Comparison of ENCODE assay signal across 15 cellular contexts in genomic region chr13:50467156-50467814, GRCh38.
"Had no signal": no experiment of that assay in that cellular context is flagged by ENCODE, and none has a peak within 500 bp of the region (broad histone marks: within the 10 kb centered on the region; RNA-seq: fewer than 3 reads in every experiment).

No MANE protein-coding gene starts in this region.

- H3K36me3 ChIP-seq: tibial nerve, uterus had no signal

- H3K4me3 Mint-ChIP-seq: activated naive CD4-positive, alpha-beta T cell treated with anti-CD3 and anti-CD28 coated beads for 36 hours; activated naive CD8-positive, alpha-beta T cell treated with anti-CD3 and anti-CD28 coated beads, Interleukin-2, amount 50 U/mL, for 24 hours; activated T-helper 17 cell treated with anti-CD3 and anti-CD28 coated beads, Interleukin-2, amount 50 U/mL, for 72 hours; natural killer cell treated with Interleukin-12 subunit alpha and Interleukin-12 subunit beta and Interleukin-15 and Interleukin-18, amount 100 ng/mL, for 72 hours had no signal

- H3K4me1 ChIP-seq: uterus had no signal

- ATAC-seq: activated naive CD8-positive, alpha-beta T cell treated with anti-CD3 and anti-CD28 coated beads, Interleukin-2, amount 50 U/mL, for 24 hours; activated T-helper 17 cell treated with anti-CD3 and anti-CD28 coated beads, Interleukin-2, amount 50 U/mL, for 72 hours; natural killer cell treated with Interleukin-12 subunit alpha and Interleukin-12 subunit beta and Interleukin-15 and Interleukin-18, amount 100 ng/mL, for 72 hours had no signal

- H3K4me3 ChIP-seq: tibial nerve, uterus had no signal

- H3K27ac ChIP-seq: tibial nerve had no signal

- H3K9me3 Mint-ChIP-seq: activated naive CD4-positive, alpha-beta T cell treated with anti-CD3 and anti-CD28 coated beads for 36 hours; activated naive CD8-positive, alpha-beta T cell treated with anti-CD3 and anti-CD28 coated beads, Interleukin-2, amount 50 U/mL, for 24 hours; activated T-helper 17 cell treated with anti-CD3 and anti-CD28 coated beads, Interleukin-2, amount 50 U/mL, for 72 hours; natural killer cell treated with Interleukin-12 subunit alpha and Interleukin-12 subunit beta and Interleukin-15 and Interleukin-18, amount 100 ng/mL, for 72 hours had no signal

- H3K27ac Mint-ChIP-seq: activated naive CD4-positive, alpha-beta T cell treated with anti-CD3 and anti-CD28 coated beads for 36 hours; activated naive CD8-positive, alpha-beta T cell treated with anti-CD3 and anti-CD28 coated beads, Interleukin-2, amount 50 U/mL, for 24 hours; activated T-helper 17 cell treated with anti-CD3 and anti-CD28 coated beads, Interleukin-2, amount 50 U/mL, for 72 hours; natural killer cell treated with Interleukin-12 subunit alpha and Interleukin-12 subunit beta and Interleukin-15 and Interleukin-18, amount 100 ng/mL, for 72 hours; progenitor cell of endocrine pancreas had no signal

- H3K9me3 ChIP-seq: tibial nerve, uterus had no signal

- H3K36me3 Mint-ChIP-seq: natural killer cell treated with Interleukin-12 subunit alpha and Interleukin-12 subunit beta and Interleukin-15 and Interleukin-18, amount 100 ng/mL, for 72 hours had no signal

- DNase-seq: activated CD4-positive, alpha-beta T cell treated with anti-CD3 and anti-CD28 coated beads for 1 hour; activated CD4-positive, alpha-beta T cell treated with anti-CD3 and anti-CD28 coated beads, Interleukin-2, amount 50 U/mL, for 4 hours; activated naive CD4-positive, alpha-beta T cell treated with anti-CD3 and anti-CD28 coated beads for 36 hours; activated naive CD8-positive, alpha-beta T cell treated with anti-CD3 and anti-CD28 coated beads, Interleukin-2, amount 50 U/mL, for 24 hours; foreskin fibroblast; kidney glomerular epithelial cell; mesenchymal stem cell; stimulated activated CD4-positive, alpha-beta T cell treated with anti-CD3 and anti-CD28 coated beads, Interleukin-4, amount 100 ng/mL, for 1 hour; stimulated activated naive CD4-positive, alpha-beta T cell; substantia nigra had no signal

- H3K27me3 Mint-ChIP-seq: activated T-helper 17 cell treated with anti-CD3 and anti-CD28 coated beads, Interleukin-2, amount 50 U/mL, for 72 hours; progenitor cell of endocrine pancreas had no signal

- H3K27me3 ChIP-seq: tibial nerve, uterus had no signal

- H3K4me1 Mint-ChIP-seq: activated naive CD8-positive, alpha-beta T cell treated with anti-CD3 and anti-CD28 coated beads, Interleukin-2, amount 50 U/mL, for 24 hours; activated T-helper 17 cell treated with anti-CD3 and anti-CD28 coated beads, Interleukin-2, amount 50 U/mL, for 72 hours had no signal
